9 cellular contexts compared by ENCODE assay signal in the genomic region with DNA sequence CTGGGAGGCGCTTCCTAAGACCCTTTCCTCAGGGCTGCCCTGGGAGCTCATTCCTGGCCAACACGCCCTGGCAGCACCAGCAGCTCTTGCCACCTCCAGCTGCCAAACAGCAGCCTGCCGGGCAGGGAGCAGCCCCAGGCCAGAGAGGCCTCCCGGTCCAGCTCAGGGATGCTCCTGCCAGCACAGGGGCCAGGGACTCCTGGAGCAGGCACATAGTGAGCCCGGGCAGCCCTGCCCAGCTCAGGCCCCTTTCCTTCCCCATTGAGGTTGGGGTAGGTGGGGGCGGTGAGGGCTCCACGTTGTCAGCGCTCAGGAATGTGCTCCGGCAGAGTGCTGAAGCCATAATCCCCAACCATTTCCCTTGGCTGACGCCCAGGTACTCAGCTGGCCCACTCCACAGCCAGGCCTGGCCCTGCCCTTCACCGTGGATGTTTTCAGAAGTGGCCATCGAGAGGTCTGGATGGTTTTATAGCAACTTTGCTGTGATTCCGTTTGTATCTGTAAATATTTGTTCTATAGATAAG. TPM values are rescaled to one million over a fixed set of nuclear protein-coding genes. Genes with fewer than 3 reads are reported as not detected.
DNase-seq lines count a peak whose midpoint lies in the region; ATAC-seq, FAIRE-seq and TF ChIP-seq lines count a peak whose summit lies in the region.
"Had no signal": no experiment of that assay in that cellular context is flagged by ENCODE, and none has a peak within 500 bp of the region (broad histone marks: within the 10 kb centered on the region; RNA-seq: fewer than 3 reads in every experiment).

No MANE protein-coding gene starts in this region.

- H3K27me3 ChIP-seq in thyroid gland = no peaks in the 10 kb centered on the region

- H3K36me3 ChIP-seq in kidney (ENCODE audit: control insufficient read depth in 1 of 2, insufficient read depth in 2 of 2, low read length in 2 of 2) (peaks cover 15 to 25% of the 10 kb centered on the region in 2 donors), thyroid gland (peaks cover 46 to 50% of the 10 kb centered on the region in 2 donors)

- H3K9ac ChIP-seq in kidney (ENCODE audit: low read length in 2 of 2) = no peak overlapping the region

- H3K4me3 ChIP-seq in astrocyte of the spinal cord (ENCODE audit: low read depth, low read length) = no peak overlapping the region
- H3K4me3 ChIP-seq in kidney (ENCODE audit: low read length in 2 of 2) = no peak overlapping the region
- H3K4me3 ChIP-seq in thyroid gland (replicated peaks in 1 of 3) = no peak overlapping the region

- in situ Hi-C loops in astrocyte of the spinal cord (cut with HindIII; ENCODE audit: low sequenced_read_pairs) = no loop called here

- H3K27ac ChIP-seq in kidney (ENCODE audit: low read depth in 2 of 2, low read length in 2 of 2) (peak overlapping the region; percentile 23 to 76), thyroid gland (peak overlapping the region; percentile 70 to 93 (median 83))

- TF ChIP-seq POLR2A in thyroid gland (IDR thresholded peaks at IDR 0.05) = peak in 1 of 2 donors; percentile 23

- WGBS in thyroid gland, 2 donors = 10 to 13% methylated on average over 8 to 10 of the region's 13 CpGs

- H3K4me1 ChIP-seq in kidney (ENCODE audit: control insufficient read depth in 1 of 2, insufficient read depth in 1 of 2, low read depth in 1 of 2, low read length in 2 of 2) (peaks cover 0 to 4% of the 10 kb centered on the region in 2 donors), thyroid gland (peaks cover 16 to 35% of the 10 kb centered on the region in 2 donors)

- FAIRE-seq in kidney (lab: Jason Lieb, UNC) = no peak

- TF ChIP-seq CTCF in astrocyte of the spinal cord (IDR thresholded peaks at IDR 0.05; ENCODE audit: low read depth, low read length) (no peak), kidney (IDR thresholded peaks at IDR 0.05; ENCODE audit: borderline replicate concordance, extremely low read depth, insufficient read depth) (no peak), thyroid gland (IDR thresholded peaks at IDR 0.05) (no peak)

- peak; percentile 88 for DNase-seq in HS-5 (ENCODE audit: low read depth)
- peak; percentile 94 for DNase-seq in astrocyte of the spinal cord (ENCODE audit: low read depth, low spot score)
- DNase-seq in kidney = peak; percentile 93
- DNase-seq in thyroid gland = peak; percentile 98
- no peak for DNase-seq in Ammon's horn (ENCODE audit: low spot score)

- H3K9me3 ChIP-seq in kidney (ENCODE audit: control insufficient read depth in 1 of 2, low read length in 2 of 2) (no peaks in the 10 kb centered on the region), thyroid gland (no peaks in the 10 kb centered on the region)

- ATAC-seq in HG02588 (IDR thresholded peaks at IDR 0.05; ENCODE audit: unreplicated experiment) (no peak), HG02973 (IDR thresholded peaks at IDR 0.05; ENCODE audit: unreplicated experiment) (no peak), GM21381 (IDR thresholded peaks at IDR 0.05; ENCODE audit: unreplicated experiment) (no peak)

- intact Hi-C loops in kidney (cut with DNase I) = no loop called here
- intact Hi-C loops in thyroid gland (cut with DNase I) = no loop called here

RNA-seq across cellular contexts. Expression of a gene that starts 7.6 kb away (rescaled TPM):
- total RNA-seq in kidney (80.6 TPM), thyroid gland (10 to 100 TPM; 51.3 to 84.3 (median 66.8) TPM)
- polyA plus RNA-seq in kidney (ENCODE audit: insufficient read depth, low read depth, low replicate concordance) = 93.2 TPM

RNA-seq across cellular contexts. Expression of a gene that starts 10.2 kb away (rescaled TPM):
- total RNA-seq in kidney = 103 TPM
- 171 TPM for polyA plus RNA-seq in kidney (ENCODE audit: insufficient read depth, low read depth, low replicate concordance)
- 100 to 1,000 TPM in 2 of 4 donors, 10 to 100 TPM in 2; 92.7 to 240 (median 123) TPM for total RNA-seq in thyroid gland

RNA-seq across cellular contexts. Expression of a gene that starts 32.9 kb away (rescaled TPM):
- total RNA-seq in kidney = 0.41 TPM
- polyA plus RNA-seq in kidney (ENCODE audit: insufficient read depth, low read depth, low replicate concordance) = 0.28 TPM
- total RNA-seq in thyroid gland = under 1 TPM in 1 of 4 donors, not detected in 3; 0.67 TPM
- total RNA-seq: SK-MEL-5 had no signal

RNA-seq across cellular contexts. Expression of a gene that starts 37.7 kb away (rescaled TPM):
- total RNA-seq in kidney (39.8 TPM), thyroid gland (10 to 100 TPM in 1 of 4 donors, 1 to 10 TPM in 3; 4.8 to 18.0 (median 5.8) TPM)
- 7.3 TPM for polyA plus RNA-seq in kidney (ENCODE audit: insufficient read depth, low read depth, low replicate concordance)
- total RNA-seq: SK-MEL-5 had no signal
